8 cellular contexts compared by ENCODE assay signal in genomic region chr7:14834456-14834855, GRCh38.
DNase-seq lines count a peak whose midpoint lies in the region; ATAC-seq, FAIRE-seq and TF ChIP-seq lines count a peak whose summit lies in the region.

No MANE protein-coding gene starts in this region.

- no peaks in the 10 kb centered on the region for H3K27me3 Mint-ChIP-seq in activated CD8-positive, alpha-beta memory T cell treated with anti-CD3 and anti-CD28 coated beads, Interleukin-2, amount 10 ng/mL, durations not matched to agents 7 days and 5 days

- TF ChIP-seq CTCF in kidney (IDR thresholded peaks at IDR 0.05; ENCODE audit: borderline replicate concordance, extremely low read depth, insufficient read depth), result no peak

- H2AK5ac ChIP-seq in trophoblast cell (ENCODE audit: low read length), result no peak overlapping the region

- no peak overlapping the region for H3K4me3 ChIP-seq in kidney (ENCODE audit: low read length in 2 of 2)
- no peak overlapping the region for H3K4me3 ChIP-seq in trophoblast cell (ENCODE audit: low read depth, low read length)

- no peak overlapping the region for H3K14ac ChIP-seq in trophoblast cell (ENCODE audit: low read length)

- no peak overlapping the region for H2BK12ac ChIP-seq in trophoblast cell (ENCODE audit: low read length)

- H3K79me1 ChIP-seq in trophoblast cell (ENCODE audit: low read length), result no peaks in the 10 kb centered on the region

- no peak overlapping the region for H2BK5ac ChIP-seq in trophoblast cell (ENCODE audit: low read depth, low read length, poor library complexity)

- FAIRE-seq in urothelium cell line (lab: Jason Lieb, UNC) (peak; percentile 30), kidney (lab: Jason Lieb, UNC) (no peak)

- H2BK120ac ChIP-seq in trophoblast cell (ENCODE audit: insufficient read depth, low read length, poor library complexity), result no peak overlapping the region

- no peaks in the 10 kb centered on the region for H3K36me3 Mint-ChIP-seq in activated CD8-positive, alpha-beta memory T cell treated with anti-CD3 and anti-CD28 coated beads, Interleukin-2, amount 10 ng/mL, durations not matched to agents 7 days and 5 days

- H3K4me3 Mint-ChIP-seq in activated CD8-positive, alpha-beta memory T cell treated with anti-CD3 and anti-CD28 coated beads, Interleukin-2, amount 10 ng/mL, durations not matched to agents 7 days and 5 days, result no peak overlapping the region

- H3K18ac ChIP-seq in trophoblast cell (ENCODE audit: low read length), result no peak overlapping the region

- intact Hi-C loops in kidney (cut with DNase I), result no loop called here

- H3K27ac ChIP-seq in cingulate gyrus (ENCODE audit: low read depth, low read length), result peak overlapping the region; percentile 14
- H3K27ac ChIP-seq in kidney (ENCODE audit: low read depth in 2 of 2, low read length in 2 of 2), result no peak overlapping the region
- H3K27ac ChIP-seq in trophoblast cell (ENCODE audit: low read depth, low read length), result no peak overlapping the region

- H3K4ac ChIP-seq in trophoblast cell (ENCODE audit: low read depth, low read length), result no peak overlapping the region

- no peaks in the 10 kb centered on the region for H3K4me1 ChIP-seq in kidney (ENCODE audit: control insufficient read depth in 1 of 2, insufficient read depth in 1 of 2, low read depth in 1 of 2, low read length in 2 of 2)
- no peaks in the 10 kb centered on the region for H3K4me1 ChIP-seq in trophoblast cell (ENCODE audit: control insufficient read depth in 1 of 2, insufficient read depth in 2 of 2, low read length in 2 of 2)

- H2AFZ ChIP-seq in trophoblast cell (ENCODE audit: insufficient read depth, low read length, poor library complexity), result no peak overlapping the region

- no CpG with 5 or more reads among the region's 3 CpGs for WGBS in trophoblast cell (ENCODE audit: extremely low coverage, insufficient coverage, insufficient read length)

- CTCF ChIA-PET in activated CD8-positive, alpha-beta memory T cell treated with anti-CD3 and anti-CD28 coated beads, Interleukin-2, amount 10 ng/mL, durations not matched to agents 7 days and 5 days (lab: Charles Lee), result no interaction called here

- no peak for ATAC-seq in activated CD8-positive, alpha-beta memory T cell treated with anti-CD3 and anti-CD28 coated beads, Interleukin-2, amount 10 ng/mL, durations not matched to agents 7 days and 5 days
- peak; percentile 37 for ATAC-seq in HG03575 (IDR thresholded peaks at IDR 0.05; ENCODE audit: extremely low read depth, insufficient number of reproducible peaks, low FRiP score, unreplicated experiment)

- H3K4me2 ChIP-seq in trophoblast cell (ENCODE audit: low read length), result no peak overlapping the region

- H3K27ac Mint-ChIP-seq in activated CD8-positive, alpha-beta memory T cell treated with anti-CD3 and anti-CD28 coated beads, Interleukin-2, amount 10 ng/mL, durations not matched to agents 7 days and 5 days, result peak overlapping the region; percentile 29

- no peaks in the 10 kb centered on the region for H3K27me3 ChIP-seq in trophoblast cell (ENCODE audit: insufficient read depth, low read length)

- H3K36me3 ChIP-seq in kidney (ENCODE audit: control insufficient read depth in 1 of 2, insufficient read depth in 2 of 2, low read length in 2 of 2) (no peaks in the 10 kb centered on the region), trophoblast cell (ENCODE audit: control insufficient read depth in 1 of 2, insufficient read depth in 2 of 2, low read length in 2 of 2) (no peaks in the 10 kb centered on the region)

- H4K91ac ChIP-seq in trophoblast cell (ENCODE audit: low read depth, low read length), result no peak overlapping the region

- no peak overlapping the region for H3K23ac ChIP-seq in trophoblast cell (ENCODE audit: low read length)

- no peak for DNase-seq in activated CD8-positive, alpha-beta memory T cell treated with anti-CD3 and anti-CD28 coated beads, Interleukin-2, amount 10 ng/mL, durations not matched to agents 7 days and 5 days
- no peak for DNase-seq in activated CD8-positive, alpha-beta memory T cell treated with anti-CD3 and anti-CD28 coated beads, Interleukin-2, amount 50 U/mL, for 4 hours
- peak; percentile 27 for DNase-seq in urothelium cell line (ENCODE audit: low spot score)
- no peak for DNase-seq in kidney
- no peak for DNase-seq in CD1c-positive myeloid dendritic cell (ENCODE audit: extremely low spot score)
- no peak for DNase-seq in trophoblast cell

- no peak overlapping the region for H3K9ac ChIP-seq in kidney (ENCODE audit: low read length in 2 of 2)
- H3K9ac ChIP-seq in trophoblast cell (ENCODE audit: low read length), result no peak overlapping the region

- H3K9me3 Mint-ChIP-seq in activated CD8-positive, alpha-beta memory T cell treated with anti-CD3 and anti-CD28 coated beads, Interleukin-2, amount 10 ng/mL, durations not matched to agents 7 days and 5 days (ENCODE audit: low read depth), result peaks cover 2% of the 10 kb centered on the region

- H4K8ac ChIP-seq in trophoblast cell (ENCODE audit: low read depth, low read length), result no peak overlapping the region

- peaks cover 6% of the 10 kb centered on the region for H3K4me1 Mint-ChIP-seq in activated CD8-positive, alpha-beta memory T cell treated with anti-CD3 and anti-CD28 coated beads, Interleukin-2, amount 10 ng/mL, durations not matched to agents 7 days and 5 days

- no peaks in the 10 kb centered on the region for H3K79me2 ChIP-seq in trophoblast cell (ENCODE audit: control insufficient read depth, insufficient read depth, low read length, poor library complexity)

- H3K9me3 ChIP-seq in kidney (ENCODE audit: control insufficient read depth in 1 of 2, low read length in 2 of 2) (no peaks in the 10 kb centered on the region), trophoblast cell (ENCODE audit: insufficient read depth, low read depth, low read length) (no peaks in the 10 kb centered on the region)

- no peak overlapping the region for H4K12ac ChIP-seq in trophoblast cell (ENCODE audit: low read depth, low read length)
